Comparison of ENCODE assay signal across 2 cellular contexts in the genomic region with DNA sequence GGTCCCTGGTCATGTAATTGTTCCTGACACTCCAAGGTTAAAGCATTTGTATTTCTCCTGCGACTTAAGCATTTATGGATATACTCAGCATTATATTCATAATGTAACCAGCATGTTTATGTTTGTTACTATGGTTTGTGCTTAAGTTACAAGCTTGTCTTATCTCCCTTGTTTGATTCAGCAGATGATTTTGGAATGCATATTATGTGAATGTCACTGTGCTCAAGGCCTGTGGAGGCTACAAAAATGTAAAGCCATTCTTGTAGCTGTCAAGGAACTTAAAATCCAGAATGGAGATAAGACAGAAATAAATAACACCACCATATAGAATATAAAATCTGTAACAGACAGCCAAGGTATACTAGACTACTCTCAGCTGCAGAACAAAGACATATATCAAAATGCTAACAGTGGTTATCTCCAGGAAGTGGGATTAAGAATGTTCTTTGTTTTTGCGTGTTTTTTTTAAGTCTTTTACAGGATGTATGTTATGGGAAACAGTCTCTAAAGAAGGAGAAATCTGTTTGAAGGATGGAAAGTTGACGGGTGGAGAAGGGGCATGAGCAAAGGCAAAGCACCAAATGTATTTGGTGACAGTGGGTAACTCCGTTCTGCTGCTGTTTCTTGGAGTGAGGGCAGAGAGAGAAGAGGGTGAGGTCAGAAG.
TF ChIP-seq lines count a peak whose summit lies in the region.

No MANE protein-coding gene starts in this region.

TF ChIP-seq in SK-N-SH, 30 proteins besides CTCF, POLR2A, EP300 and RAD21:
- TF ChIP-seq FOXJ3 (CRISPR knock-in tag; IDR thresholded peaks at IDR 0.05), result no peak
- TF ChIP-seq, protein P1, sequence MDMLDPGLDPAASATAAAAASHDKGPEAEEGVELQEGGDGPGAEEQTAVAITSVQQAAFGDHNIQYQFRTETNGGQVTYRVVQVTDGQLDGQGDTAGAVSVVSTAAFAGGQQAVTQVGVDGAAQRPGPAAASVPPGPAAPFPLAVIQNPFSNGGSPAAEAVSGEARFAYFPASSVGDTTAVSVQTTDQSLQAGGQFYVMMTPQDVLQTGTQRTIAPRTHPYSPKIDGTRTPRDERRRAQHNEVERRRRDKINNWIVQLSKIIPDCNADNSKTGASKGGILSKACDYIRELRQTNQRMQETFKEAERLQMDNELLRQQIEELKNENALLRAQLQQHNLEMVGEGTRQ (IDR thresholded peaks at IDR 0.05; ENCODE audit: borderline replicate concordance, low read depth, low read length), result no peak
- TF ChIP-seq, protein P2, sequence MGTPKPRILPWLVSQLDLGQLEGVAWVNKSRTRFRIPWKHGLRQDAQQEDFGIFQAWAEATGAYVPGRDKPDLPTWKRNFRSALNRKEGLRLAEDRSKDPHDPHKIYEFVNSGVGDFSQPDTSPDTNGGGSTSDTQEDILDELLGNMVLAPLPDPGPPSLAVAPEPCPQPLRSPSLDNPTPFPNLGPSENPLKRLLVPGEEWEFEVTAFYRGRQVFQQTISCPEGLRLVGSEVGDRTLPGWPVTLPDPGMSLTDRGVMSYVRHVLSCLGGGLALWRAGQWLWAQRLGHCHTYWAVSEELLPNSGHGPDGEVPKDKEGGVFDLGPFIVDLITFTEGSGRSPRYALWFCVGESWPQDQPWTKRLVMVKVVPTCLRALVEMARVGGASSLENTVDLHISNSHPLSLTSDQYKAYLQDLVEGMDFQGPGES (IDR thresholded peaks at IDR 0.05; ENCODE audit: low read depth, low read length), result no peak
- TF ChIP-seq ELF1 (IDR thresholded peaks at IDR 0.05), result no peak
- no peak for TF ChIP-seq CHD2 (IDR thresholded peaks at IDR 0.05; ENCODE audit: low read length, partially characterized antibody)
- no peak for TF ChIP-seq SIN3A (IDR thresholded peaks at IDR 0.05; ENCODE audit: borderline replicate concordance, low read depth, low read length)
- TF ChIP-seq POLR2AphosphoS5 (IDR thresholded peaks at IDR 0.05; ENCODE audit: low read depth, low read length), result no peak
- TF ChIP-seq, protein P3, sequence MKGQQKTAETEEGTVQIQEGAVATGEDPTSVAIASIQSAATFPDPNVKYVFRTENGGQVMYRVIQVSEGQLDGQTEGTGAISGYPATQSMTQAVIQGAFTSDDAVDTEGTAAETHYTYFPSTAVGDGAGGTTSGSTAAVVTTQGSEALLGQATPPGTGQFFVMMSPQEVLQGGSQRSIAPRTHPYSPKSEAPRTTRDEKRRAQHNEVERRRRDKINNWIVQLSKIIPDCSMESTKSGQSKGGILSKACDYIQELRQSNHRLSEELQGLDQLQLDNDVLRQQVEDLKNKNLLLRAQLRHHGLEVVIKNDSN (IDR thresholded peaks at IDR 0.05; ENCODE audit: borderline replicate concordance, low read depth), result no peak
- no peak for TF ChIP-seq FOXM1 (IDR thresholded peaks at IDR 0.05; ENCODE audit: low read depth)
- TF ChIP-seq YY1 (IDR thresholded peaks at IDR 0.05; ENCODE audit: low read depth), result no peak
- no peak for TF ChIP-seq MXI1 (IDR thresholded peaks at IDR 0.05; ENCODE audit: low read depth, low read length)
- TF ChIP-seq GABPA (IDR thresholded peaks at IDR 0.05; ENCODE audit: low read depth), result no peak

TF ChIP-seq in endothelial cell of umbilical vein, 7 proteins besides CTCF, POLR2A, EP300 and RAD21:
- TF ChIP-seq JUN (IDR thresholded peaks at IDR 0.05; ENCODE audit: borderline replicate concordance, insufficient read depth, insufficient read length, low read depth), result no peak
- TF ChIP-seq POLR2AphosphoS5 (IDR thresholded peaks at IDR 0.05; ENCODE audit: insufficient read depth, low read depth, low read length), result no peak
- TF ChIP-seq MYC (IDR thresholded peaks at IDR 0.05; ENCODE audit: low read depth, low read length), result no peak
- peak; percentile 4 for TF ChIP-seq FOS (IDR thresholded peaks at IDR 0.05; ENCODE audit: borderline replicate concordance, insufficient read depth, low read length)
- TF ChIP-seq, protein P4, sequence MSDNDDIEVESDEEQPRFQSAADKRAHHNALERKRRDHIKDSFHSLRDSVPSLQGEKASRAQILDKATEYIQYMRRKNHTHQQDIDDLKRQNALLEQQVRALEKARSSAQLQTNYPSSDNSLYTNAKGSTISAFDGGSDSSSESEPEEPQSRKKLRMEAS (IDR thresholded peaks at IDR 0.05; ENCODE audit: insufficient read depth, insufficient read length), result no peak
- TF ChIP-seq GATA2 (IDR thresholded peaks at IDR 0.05; ENCODE audit: insufficient read depth, insufficient read length, low read depth, low read length), result no peak
- TF ChIP-seq EZH2 (IDR thresholded peaks at IDR 0.05; ENCODE audit: borderline replicate concordance, low read depth, low read length, severe bottlenecking), result no peak
